ENCODE assay signal across 1 cellular context in genomic region chr6:70380771-70381435, GRCh38.
TF ChIP-seq lines count a peak whose summit lies in the region.

No MANE protein-coding gene starts in this region.

TF ChIP-seq in K562, 482 proteins besides CTCF, POLR2A, EP300 and RAD21 (continued from another document):
- no peak for TF ChIP-seq THAP12 (CRISPR knock-in tag; IDR thresholded peaks at IDR 0.05)
TF ChIP-seq in K562: peak in this region for 0.
